Comparison of ENCODE assay signal across 8 cellular contexts in genomic region chr1:12616709-12617373, GRCh38. TPM values are rescaled to one million over a fixed set of nuclear protein-coding genes. Genes with fewer than 3 reads are reported as not detected.
DNase-seq lines count a peak whose midpoint lies in the region; ATAC-seq and TF ChIP-seq lines count a peak whose summit lies in the region.

No MANE protein-coding gene starts in this region.

- no peaks in the 10 kb centered on the region for H3K9me3 Mint-ChIP-seq in IgD-negative memory B cell
- no peaks in the 10 kb centered on the region for H3K9me3 Mint-ChIP-seq in activated T-cell treated with anti-CD3 and anti-CD28 coated beads, Interleukin-2, amount 50 U/mL, for 72 hours

- peak overlapping the region; percentile 71 for H2BK120ac ChIP-seq in trophoblast cell (ENCODE audit: insufficient read depth, low read length, poor library complexity)

- CTCF ChIA-PET in A673 (lab: Charles Lee), result interaction anchor here (0.5 to 0.6 kb wide), 2 partner anchors 344 to 357 kb away, joined by 3 to 4 read pairs; no protein-coding TSS in a partner anchor

- H3K9me3 ChIP-seq in A673 (ENCODE audit: low read depth, low read length, poor library complexity, severe bottlenecking), result no peaks in the 10 kb centered on the region
- no peaks in the 10 kb centered on the region for H3K9me3 ChIP-seq in trophoblast cell (ENCODE audit: insufficient read depth, low read depth, low read length)

- H3K14ac ChIP-seq in trophoblast cell (ENCODE audit: low read length), result peak overlapping the region; percentile 73

- peaks cover 28% of the 10 kb centered on the region for H3K79me1 ChIP-seq in trophoblast cell (ENCODE audit: low read length)

- no peak for TF ChIP-seq CTCF in A673 (conservative IDR thresholded peaks at IDR 0.05; ENCODE audit: low read depth, low read length)
- TF ChIP-seq CTCF in foreskin fibroblast (IDR thresholded peaks at IDR 0.05; ENCODE audit: low read depth, low read length), result no peak

- H3K9ac ChIP-seq in trophoblast cell (ENCODE audit: low read length), result peak overlapping the region; percentile 24

- peaks cover 8% of the 10 kb centered on the region for H3K79me2 ChIP-seq in trophoblast cell (ENCODE audit: control insufficient read depth, insufficient read depth, low read length, poor library complexity)

- BruUV-seq in A673 (replicated peaks; lab: Mats Ljungman, UMichigan), result no TSS peak

- peaks cover 15 to 23% (median 20%) of the 10 kb centered on the region in 3 donors for H3K4me1 Mint-ChIP-seq in IgD-negative memory B cell
- H3K4me1 Mint-ChIP-seq in activated T-cell treated with anti-CD3 and anti-CD28 coated beads, Interleukin-2, amount 50 U/mL, for 72 hours (ENCODE audit: low read depth), result peaks cover 73% of the 10 kb centered on the region

- no peak overlapping the region for H2AK5ac ChIP-seq in trophoblast cell (ENCODE audit: low read length)

- H3K36me3 ChIP-seq in A673 (ENCODE audit: insufficient read depth, low read length, poor library complexity, severe bottlenecking) (no peaks in the 10 kb centered on the region), trophoblast cell (ENCODE audit: control insufficient read depth in 1 of 2, insufficient read depth in 2 of 2, low read length in 2 of 2) (no peaks in the 10 kb centered on the region)

- peak overlapping the region; percentile 61 for H3K4ac ChIP-seq in trophoblast cell (ENCODE audit: low read depth, low read length)

- H4K8ac ChIP-seq in trophoblast cell (ENCODE audit: low read depth, low read length), result peak overlapping the region; percentile 72

- H3K4me3 Mint-ChIP-seq in IgD-negative memory B cell, result peak overlapping the region; percentile 87 to 95 (median 92)
- peak overlapping the region; percentile 92 to 96 for H3K4me3 Mint-ChIP-seq in activated T-cell treated with anti-CD3 and anti-CD28 coated beads, Interleukin-2, amount 50 U/mL, for 72 hours

- peak overlapping the region; percentile 40 for H4K12ac ChIP-seq in trophoblast cell (ENCODE audit: low read depth, low read length)

- peak overlapping the region; percentile 89 for H4K91ac ChIP-seq in trophoblast cell (ENCODE audit: low read depth, low read length)

- no peak for ATAC-seq in activated T-cell treated with anti-CD3 and anti-CD28 coated beads, Interleukin-2, amount 50 U/mL, for 72 hours (replicated peaks in 1 of 2)
- no peak for ATAC-seq in HG03159 (IDR thresholded peaks at IDR 0.05; ENCODE audit: unreplicated experiment)
- no peak for ATAC-seq in GM19324 (IDR thresholded peaks at IDR 0.05; ENCODE audit: low FRiP score, unreplicated experiment)

- peak; percentile 22 for DNase-seq in A673 (ENCODE audit: low spot score)
- DNase-seq in activated T-cell treated with anti-CD3 and anti-CD28 coated beads, Interleukin-2, amount 50 U/mL, for 72 hours, result peak; percentile 47 to 56
- peak in 1 of 2 donors; percentile 59 for DNase-seq in foreskin fibroblast
- peak; percentile 38 to 49 for DNase-seq in trophoblast cell
- no peak for DNase-seq in NCI-H510A treated with DMSO at 0.1 percent for 48 hours (lab: John Stamatoyannopoulos, UW)

- H3K4me3 ChIP-seq in A673 (ENCODE audit: low read depth, low read length, poor library complexity, severe bottlenecking), result peak overlapping the region; percentile 63
- peak overlapping the region; percentile 84 to 90 for H3K4me3 ChIP-seq in foreskin fibroblast (ENCODE audit: low read depth in 1 of 2, low read length in 2 of 2)
- H3K4me3 ChIP-seq in trophoblast cell (ENCODE audit: low read depth, low read length), result peak overlapping the region; percentile 75

- peak overlapping the region; percentile 73 for H2BK12ac ChIP-seq in trophoblast cell (ENCODE audit: low read length)

- peak overlapping the region in 1 of 3 donors; percentile 39 for H3K27ac Mint-ChIP-seq in IgD-negative memory B cell
- peak overlapping the region; percentile 98 for H3K27ac Mint-ChIP-seq in activated T-cell treated with anti-CD3 and anti-CD28 coated beads, Interleukin-2, amount 50 U/mL, for 72 hours

- peaks cover 14% of the 10 kb centered on the region for H3K27me3 ChIP-seq in A673 (replicated peaks; ENCODE audit: insufficient read depth, low read depth, low read length, poor library complexity)
- no peaks in the 10 kb centered on the region for H3K27me3 ChIP-seq in trophoblast cell (ENCODE audit: insufficient read depth, low read length)

- H3K27ac ChIP-seq in A673 (ENCODE audit: low read depth, low read length, poor library complexity, severe bottlenecking), result no peak overlapping the region
- peak overlapping the region; percentile 82 for H3K27ac ChIP-seq in trophoblast cell (ENCODE audit: low read depth, low read length)

- POLR2A ChIA-PET in A673 (lab: Charles Lee; ENCODE audit: low non-redundant PET), result no interaction called here

- no CpG with 5 or more reads among the region's 53 CpGs for WGBS in trophoblast cell (ENCODE audit: extremely low coverage, insufficient coverage, insufficient read length)

- peaks cover 13% of the 10 kb centered on the region for H3K4me1 ChIP-seq in A673 (ENCODE audit: insufficient read depth, low read length, poor library complexity, severe bottlenecking)
- peaks cover 21 to 28% of the 10 kb centered on the region in 2 experiments for H3K4me1 ChIP-seq in trophoblast cell (ENCODE audit: control insufficient read depth in 1 of 2, insufficient read depth in 2 of 2, low read length in 2 of 2)

- no peak overlapping the region for H2AFZ ChIP-seq in trophoblast cell (ENCODE audit: insufficient read depth, low read length, poor library complexity)

- H3K23ac ChIP-seq in trophoblast cell (ENCODE audit: low read length), result no peak overlapping the region

- peaks cover 29% of the 10 kb centered on the region for H3K27me3 Mint-ChIP-seq in IgD-negative memory B cell
- no peaks in the 10 kb centered on the region for H3K27me3 Mint-ChIP-seq in activated T-cell treated with anti-CD3 and anti-CD28 coated beads, Interleukin-2, amount 50 U/mL, for 72 hours (ENCODE audit: low read depth)

- H3K4me2 ChIP-seq in trophoblast cell (ENCODE audit: low read length), result peak overlapping the region; percentile 97

- no peaks in the 10 kb centered on the region for H3K36me3 Mint-ChIP-seq in IgD-negative memory B cell
- peaks cover 3 to 12% of the 10 kb centered on the region in 2 donors for H3K36me3 Mint-ChIP-seq in activated T-cell treated with anti-CD3 and anti-CD28 coated beads, Interleukin-2, amount 50 U/mL, for 72 hours (ENCODE audit: insufficient read depth in 2 of 2)

- intact Hi-C loops in A673 (cut with micrococcal nuclease; ENCODE audit: unreplicated experiment), result loop anchor here (5.0 to 10.0 kb wide), 2 partner anchors 210 to 342 kb away; no protein-coding TSS in a partner anchor

- peak overlapping the region; percentile 92 for H3K18ac ChIP-seq in trophoblast cell (ENCODE audit: low read length)

- H2BK5ac ChIP-seq in trophoblast cell (ENCODE audit: low read depth, low read length, poor library complexity), result peak overlapping the region; percentile 44

RNA-seq across cellular contexts. Expression of gene DHRS3, which starts 1.2 kb away (rescaled TPM):
- total RNA-seq in A673 (2021), result 2.4 TPM in 2 replicates
- polyA plus RNA-seq in IgD-negative memory B cell, result 1.5 TPM
- total RNA-seq in activated T-cell treated with anti-CD3 and anti-CD28 coated beads, Interleukin-2, amount 50 U/mL, for 72 hours, result 10 to 100 TPM; 60.4 to 65.3 TPM
- 6.9 and 7.0 TPM in 2 replicates for polyA plus RNA-seq in trophoblast cell (2013)

RNA-seq across cellular contexts. Expression of gene AADACL4, which starts 27.0 kb away (rescaled TPM):
- 0.43 TPM in 1 of 2 replicates, not detected in the other for total RNA-seq in A673 (2021)
- not detected for polyA plus RNA-seq in IgD-negative memory B cell
- total RNA-seq in activated T-cell treated with anti-CD3 and anti-CD28 coated beads, Interleukin-2, amount 50 U/mL, for 72 hours, result not detected
- 0.03 TPM in 1 of 2 replicates, not detected in the other for polyA plus RNA-seq in trophoblast cell (2013)

Comparison
In these comparisons a context has a peak if more than half of its experiments do, and no peak if none do; other contexts are left out.
1. RNA of gene DHRS3, which starts 1.2 kb away (total RNA-seq): 60.4 to 65.3 TPM in activated T-cell treated with anti-CD3 and anti-CD28 coated beads, Interleukin-2, amount 50 U/mL, for 72 hours; 2.4 TPM in A673; every median in the first group is over 10 times any median in the second.
2. Peak in every context shown above with its lines, with median percentiles within 50 percentile points of each other: H3K4me3 ChIP-seq.